In the genomic region with DNA sequence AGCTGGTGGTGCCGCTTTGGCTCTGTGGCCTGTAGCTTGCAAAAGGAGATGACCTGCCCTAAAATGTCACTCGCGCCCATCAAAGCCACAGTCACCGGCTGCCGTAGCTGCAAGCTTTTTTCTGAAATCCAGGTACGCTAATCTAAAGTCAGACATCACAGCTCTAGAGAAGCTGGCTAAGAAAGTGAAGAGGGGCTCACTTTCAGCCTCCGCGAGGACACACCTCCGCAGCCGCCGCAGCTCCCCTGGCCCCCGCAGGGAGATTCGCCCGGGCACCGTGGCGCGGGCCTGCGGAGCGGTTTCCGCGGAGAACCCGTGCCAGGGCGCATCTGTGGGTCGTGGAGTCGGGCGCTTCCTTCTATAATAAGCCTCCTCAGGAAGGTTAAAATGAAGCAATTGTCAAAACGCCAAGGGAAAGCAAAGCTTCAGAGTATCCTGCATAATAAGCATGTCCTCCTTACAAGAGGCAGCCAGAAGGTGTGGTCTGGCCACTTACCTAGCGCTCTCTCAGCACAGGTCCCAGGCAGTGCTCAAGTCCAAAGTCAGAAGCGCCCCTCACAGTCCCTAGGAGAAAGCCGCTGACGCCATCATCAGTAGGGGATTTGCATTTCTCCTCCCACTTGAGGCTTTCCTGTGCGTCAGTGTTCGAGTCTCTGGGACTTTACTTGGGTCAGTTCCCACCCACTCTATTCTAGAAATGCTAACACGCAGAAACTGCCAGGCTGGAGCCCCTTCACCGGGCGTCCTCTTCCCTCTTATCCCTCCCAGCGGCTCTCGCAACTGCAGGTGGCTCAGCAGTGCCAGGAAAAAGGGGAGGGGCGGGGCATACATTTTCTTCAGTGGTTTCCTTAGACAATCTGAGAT, we compare ENCODE assay signal across 8 cellular contexts. TPM values are rescaled to one million over a fixed set of nuclear protein-coding genes. Genes with fewer than 3 reads are reported as not detected.
A peak's percentile ranks its signal among the peaks of the same experiment; 100 is the strongest.
DNase-seq lines count a peak whose midpoint lies in the region; ATAC-seq lines count a peak whose summit lies in the region.

A gene with protein sequence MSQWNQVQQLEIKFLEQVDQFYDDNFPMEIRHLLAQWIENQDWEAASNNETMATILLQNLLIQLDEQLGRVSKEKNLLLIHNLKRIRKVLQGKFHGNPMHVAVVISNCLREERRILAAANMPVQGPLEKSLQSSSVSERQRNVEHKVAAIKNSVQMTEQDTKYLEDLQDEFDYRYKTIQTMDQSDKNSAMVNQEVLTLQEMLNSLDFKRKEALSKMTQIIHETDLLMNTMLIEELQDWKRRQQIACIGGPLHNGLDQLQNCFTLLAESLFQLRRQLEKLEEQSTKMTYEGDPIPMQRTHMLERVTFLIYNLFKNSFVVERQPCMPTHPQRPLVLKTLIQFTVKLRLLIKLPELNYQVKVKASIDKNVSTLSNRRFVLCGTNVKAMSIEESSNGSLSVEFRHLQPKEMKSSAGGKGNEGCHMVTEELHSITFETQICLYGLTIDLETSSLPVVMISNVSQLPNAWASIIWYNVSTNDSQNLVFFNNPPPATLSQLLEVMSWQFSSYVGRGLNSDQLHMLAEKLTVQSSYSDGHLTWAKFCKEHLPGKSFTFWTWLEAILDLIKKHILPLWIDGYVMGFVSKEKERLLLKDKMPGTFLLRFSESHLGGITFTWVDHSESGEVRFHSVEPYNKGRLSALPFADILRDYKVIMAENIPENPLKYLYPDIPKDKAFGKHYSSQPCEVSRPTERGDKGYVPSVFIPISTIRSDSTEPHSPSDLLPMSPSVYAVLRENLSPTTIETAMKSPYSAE (minus strand): TSS at position 544 of the 864 bp plus-strand sequence. CDS start 2,791 bp downstream, outside the sequence.

- peak within 1 kb of the TSS; percentile 97 for H3K27ac ChIP-seq in effector memory CD4-positive, alpha-beta T cell (ENCODE audit: insufficient read depth, low read length, poor library complexity, severe bottlenecking)
- peak within 1 kb of the TSS; percentile 59 to 78 for H3K27ac ChIP-seq in mucosa of rectum (ENCODE audit: low read depth in 2 of 2, low read length in 2 of 2)

- H3K4me1 ChIP-seq in effector memory CD4-positive, alpha-beta T cell (ENCODE audit: control insufficient read depth, insufficient read depth, low read length, poor library complexity, severe bottlenecking): peaks cover 19% of the 10 kb centered on the region
- H3K4me1 ChIP-seq in mucosa of rectum (ENCODE audit: control insufficient read depth in 2 of 2, insufficient read depth in 2 of 2, low read length in 2 of 2): peaks cover 3 to 13% of the 10 kb centered on the region in 2 donors

- peak within 1 kb of the TSS; percentile 34 for H3K4me3 ChIP-seq in MG63
- peak within 1 kb of the TSS; percentile 91 for H3K4me3 ChIP-seq in effector memory CD4-positive, alpha-beta T cell (ENCODE audit: insufficient read depth, low read depth, low read length, poor library complexity, severe bottlenecking)
- H3K4me3 ChIP-seq in mucosa of rectum (ENCODE audit: low read length in 2 of 2): peak within 1 kb of the TSS; percentile 77 to 83

- ATAC-seq in GM21737 (IDR thresholded peaks at IDR 0.05; ENCODE audit: unreplicated experiment): peak; percentile 79

- no peaks in the 10 kb centered on the region for H3K27me3 ChIP-seq in MG63
- no peaks in the 10 kb centered on the region for H3K27me3 ChIP-seq in effector memory CD4-positive, alpha-beta T cell (replicated peaks; ENCODE audit: control insufficient read depth, insufficient read depth, low read length, poor library complexity, severe bottlenecking)
- H3K27me3 ChIP-seq in mucosa of rectum (ENCODE audit: control insufficient read depth in 2 of 2, insufficient read depth in 2 of 2, low read length in 2 of 2): no peaks in the 10 kb centered on the region

- no peaks in the 10 kb centered on the region for H3K9me3 ChIP-seq in MG63
- no peaks in the 10 kb centered on the region for H3K9me3 ChIP-seq in effector memory CD4-positive, alpha-beta T cell (ENCODE audit: control insufficient read depth, low read length)
- H3K9me3 ChIP-seq in mucosa of rectum (ENCODE audit: control insufficient read depth in 2 of 2, low read length in 2 of 2): no peaks in the 10 kb centered on the region

- DNase-seq in ELF-1 (ENCODE audit: low read depth, low spot score): peak; percentile 62
- DNase-seq in MG63: peak; percentile 34
- peak; percentile 83 to 90 for DNase-seq in activated CD4-positive, alpha-beta T cell treated with anti-CD3 and anti-CD28 coated beads, Interleukin-2, amount 50 U/mL, for 48 hours
- DNase-seq in effector memory CD4-positive, alpha-beta T cell: peak; percentile 76 to 81 (median 80)
- peak; percentile 88 for DNase-seq in stimulated activated CD8-positive, alpha-beta memory T cell treated with anti-CD3 and anti-CD28 coated beads, Interleukin-4, amount 100 ng/mL, for 48 hours
- DNase-seq in hippocampal formation (lab: John Stamatoyannopoulos, UW): no peak

- peak within 1 kb of the TSS; percentile 68 to 80 for H3K9ac ChIP-seq in mucosa of rectum (ENCODE audit: low read depth in 1 of 2, low read length in 2 of 2)

- H3K36me3 ChIP-seq in MG63: no peaks in the 10 kb centered on the region
- peaks cover 16% of the 10 kb centered on the region for H3K36me3 ChIP-seq in effector memory CD4-positive, alpha-beta T cell (ENCODE audit: control insufficient read depth, insufficient read depth, low read length)
- no peaks in the 10 kb centered on the region for H3K36me3 ChIP-seq in mucosa of rectum (ENCODE audit: control insufficient read depth in 2 of 2, insufficient read depth in 2 of 2, low read length in 2 of 2)

RNA-seq across cellular contexts. Expression of the gene that starts here (rescaled TPM):
- 1.1 and 2.5 TPM in 2 replicates for total RNA-seq in MG63 (2014; rRNA removed; shearing (Covaris generic); ENCODE audit: low replicate concordance)

Comparison
In these comparisons a context has a peak if more than half of its experiments do, and no peak if none do; other contexts are left out.
1. DNase-seq: peak in ELF-1 (single experiment), MG63 (single experiment), activated CD4-positive, alpha-beta T cell treated with anti-CD3 and anti-CD28 coated beads, Interleukin-2, amount 50 U/mL, for 48 hours (2 of 2), effector memory CD4-positive, alpha-beta T cell (3 of 3) and stimulated activated CD8-positive, alpha-beta memory T cell treated with anti-CD3 and anti-CD28 coated beads, Interleukin-4, amount 100 ng/mL, for 48 hours (single experiment); none in hippocampal formation (0 of 2).
2. H3K4me3 ChIP-seq: peak in every context shown above with its lines; median percentile 91 in effector memory CD4-positive, alpha-beta T cell; 80 in mucosa of rectum; 34 in MG63.